In the genomic region with DNA sequence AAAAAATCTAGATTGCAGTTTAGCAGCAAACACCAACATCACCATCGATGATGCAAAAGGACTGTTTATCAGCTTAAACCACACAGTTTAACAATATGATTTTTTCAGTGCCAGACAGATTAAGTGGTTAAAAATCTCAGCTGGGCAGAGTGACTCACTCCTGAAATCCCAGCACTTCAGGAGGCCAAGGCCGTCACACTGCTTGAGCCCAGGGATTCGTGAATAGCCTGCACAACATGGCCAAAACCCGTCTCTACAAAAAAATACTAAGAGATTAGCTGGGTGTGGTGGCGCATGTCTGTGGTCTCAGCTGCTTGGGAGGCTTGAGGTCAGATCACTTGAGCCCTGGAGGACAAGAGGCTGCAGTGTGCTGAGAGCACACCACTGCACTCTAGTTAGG, we compare ENCODE assay signal across 12 cellular contexts. TPM values are rescaled to one million over a fixed set of nuclear protein-coding genes. Genes with fewer than 3 reads are reported as not detected.
DNase-seq lines count a peak whose midpoint lies in the region; ATAC-seq and TF ChIP-seq lines count a peak whose summit lies in the region.
"Had no signal": no experiment of that assay in that cellular context is flagged by ENCODE, and none has a peak within 500 bp of the region (broad histone marks: within the 10 kb centered on the region; RNA-seq: fewer than 3 reads in every experiment).

No MANE protein-coding gene starts in this region.

- H2AFZ ChIP-seq in GM23338 = no peak overlapping the region

- no peak for ATAC-seq in WTC11
- ATAC-seq in GM23338 = no peak
- no peak for ATAC-seq in GM19328 (IDR thresholded peaks at IDR 0.05; ENCODE audit: unreplicated experiment)
- ATAC-seq in HG03097 (IDR thresholded peaks at IDR 0.05; ENCODE audit: low FRiP score, unreplicated experiment) = no peak

- H3K4me1 ChIP-seq in A673 (ENCODE audit: insufficient read depth, low read length, poor library complexity, severe bottlenecking) (peaks cover 6% of the 10 kb centered on the region), GM23338 (ENCODE audit: insufficient read depth) (no peaks in the 10 kb centered on the region), esophagus muscularis mucosa (peaks cover 13 to 27% (median 21%) of the 10 kb centered on the region in 4 donors)

- H3K27ac Mint-ChIP-seq in WTC11 = peak overlapping the region; percentile 53; the same call in 1 of the 2 replicates
- no peak overlapping the region for H3K27ac Mint-ChIP-seq in GM23338
- H3K27ac Mint-ChIP-seq: activated T-helper 1 cell treated with anti-CD3 and anti-CD28 coated beads, Interleukin-12 subunit alpha, Interleukin-12 subunit beta, Interleukin-2, Interleukin-4 antibody, amounts not matched to agents 30 ng/mL and 10 ng/mL and 1 ng/mL, durations not matched to agents 14 hours and 24 hours and 36 hours had no signal

- H3K36me3 ChIP-seq in A673 (ENCODE audit: insufficient read depth, low read length, poor library complexity, severe bottlenecking) (peaks cover 98% of the 10 kb centered on the region), GM23338 (ENCODE audit: insufficient read depth) (peaks cover 98% of the 10 kb centered on the region), esophagus muscularis mucosa (peaks cover 90 to 96% (median 93%) of the 10 kb centered on the region in 4 donors)

- H3K27me3 ChIP-seq in A673 (replicated peaks; ENCODE audit: insufficient read depth, low read depth, low read length, poor library complexity) = no peaks in the 10 kb centered on the region
- no peaks in the 10 kb centered on the region for H3K27me3 ChIP-seq in GM23338 (ENCODE audit: insufficient read depth)
- H3K27me3 ChIP-seq in esophagus muscularis mucosa = no peaks in the 10 kb centered on the region
- H3K27me3 ChIP-seq: testis had no signal

- no peak overlapping the region for H3K4me2 ChIP-seq in GM23338

- CTCF ChIA-PET in A673 (lab: Charles Lee) (no interaction called here), WTC11 (lab: Charles Lee) (no interaction called here)

- H3K36me3 Mint-ChIP-seq in WTC11 (peaks cover 86% of the 10 kb centered on the region), GM23338 (ENCODE audit: low read depth) (peaks cover 93% of the 10 kb centered on the region)

- peaks cover 93% of the 10 kb centered on the region for H3K79me2 ChIP-seq in GM23338 (replicated peaks; ENCODE audit: insufficient read depth)

- no peaks in the 10 kb centered on the region for H3K27me3 Mint-ChIP-seq in WTC11 (ENCODE audit: low read depth)
- H3K27me3 Mint-ChIP-seq in GM23338 (ENCODE audit: insufficient read depth, low read depth, poor library complexity) = peaks cover 4% of the 10 kb centered on the region

- intact Hi-C loops in A673 (cut with micrococcal nuclease; ENCODE audit: unreplicated experiment) (loop anchor here (2.0 kb wide), 1 partner anchor 15 kb away; no protein-coding TSS in a partner anchor), esophagus muscularis mucosa (cut with DNase I) (no loop called here)

- H3K4me3 Mint-ChIP-seq in WTC11 = no peak overlapping the region
- no peak overlapping the region for H3K4me3 Mint-ChIP-seq in GM23338
- H3K4me3 Mint-ChIP-seq: activated T-helper 1 cell treated with anti-CD3 and anti-CD28 coated beads, Interleukin-12 subunit alpha, Interleukin-12 subunit beta, Interleukin-2, Interleukin-4 antibody, amounts not matched to agents 30 ng/mL and 10 ng/mL and 1 ng/mL, durations not matched to agents 14 hours and 24 hours and 36 hours had no signal

- H3K4me3 ChIP-seq in A673 (ENCODE audit: low read depth, low read length, poor library complexity, severe bottlenecking) (no peak overlapping the region), GM23338 (no peak overlapping the region), esophagus muscularis mucosa (no peak overlapping the region)
- H3K4me3 ChIP-seq: testis had no signal

- no peaks in the 10 kb centered on the region for H3K9me2 ChIP-seq in GM23338 (ENCODE audit: insufficient read depth)

- H3K27ac ChIP-seq in A673 (ENCODE audit: low read depth, low read length, poor library complexity, severe bottlenecking) (no peak overlapping the region), GM23338 (ENCODE audit: low read depth) (no peak overlapping the region), esophagus muscularis mucosa (replicated peaks in 1 of 4) (no peak overlapping the region)
- H3K27ac ChIP-seq: testis had no signal

- BruUV-seq in A673 (replicated peaks; lab: Mats Ljungman, UMichigan) = no TSS peak

- no peaks in the 10 kb centered on the region; the same call in 1 of the 2 replicates for H3F3A ChIP-seq in GM23338 (replicated peaks; ENCODE audit: low read depth)

- no peak for TF ChIP-seq EP300 in esophagus muscularis mucosa (IDR thresholded peaks at IDR 0.05)

- H3K9me3 Mint-ChIP-seq in WTC11 (no peaks in the 10 kb centered on the region), GM23338 (no peaks in the 10 kb centered on the region)
- H3K9me3 Mint-ChIP-seq: activated T-helper 1 cell treated with anti-CD3 and anti-CD28 coated beads, Interleukin-12 subunit alpha, Interleukin-12 subunit beta, Interleukin-2, Interleukin-4 antibody, amounts not matched to agents 30 ng/mL and 10 ng/mL and 1 ng/mL, durations not matched to agents 14 hours and 24 hours and 36 hours had no signal

- POLR2A ChIA-PET in A673 (lab: Charles Lee; ENCODE audit: low non-redundant PET) = interaction anchor here (0.6 kb wide), 1 partner anchor 1308 kb away, joined by 4 read pairs; no protein-coding TSS in a partner anchor
- POLR2A ChIA-PET in WTC11 (lab: Charles Lee) = no interaction called here

- peaks cover 35% of the 10 kb centered on the region for H4K20me1 ChIP-seq in GM23338 (replicated peaks; ENCODE audit: insufficient read depth)

- H3K4me1 Mint-ChIP-seq in WTC11 (no peaks in the 10 kb centered on the region), GM23338 (no peaks in the 10 kb centered on the region; the same call in 2 of the 3 replicates)

- 76% methylated on average over 5 of the region's 5 CpGs for whole genome bisulfite sequencing in esophagus muscularis mucosa

- TF ChIP-seq CTCF in A673 (conservative IDR thresholded peaks at IDR 0.05; ENCODE audit: low read depth, low read length) (no peak), WTC11 (IDR thresholded peaks at IDR 0.05) (no peak), GM23338 (conservative IDR thresholded peaks at IDR 0.05; ENCODE audit: low read depth in 2 of 2) (no peak), esophagus muscularis mucosa (IDR thresholded peaks at IDR 0.05) (no peak)

- no peak for TF ChIP-seq POLR2A in esophagus muscularis mucosa (IDR thresholded peaks at IDR 0.05; ENCODE audit: low read depth)

- H3K9me3 ChIP-seq in A673 (ENCODE audit: low read depth, low read length, poor library complexity, severe bottlenecking) (no peaks in the 10 kb centered on the region), esophagus muscularis mucosa (no peaks in the 10 kb centered on the region)
- H3K9me3 ChIP-seq: testis had no signal

- DNase-seq in A673 (ENCODE audit: low spot score) (peak; percentile 54), GM04504 (ENCODE audit: low read depth) (peak; percentile 89), WTC11 (ENCODE audit: low spot score) (no peak), foreskin melanocyte (peak; percentile 93), GM23338 (ENCODE audit: low spot score) (no peak), esophagus muscularis mucosa (ENCODE audit: extremely low spot score) (no peak)
- DNase-seq: NCI-H1436, SIG-M5, testis had no signal

TF ChIP-seq in WTC11, 78 proteins besides CTCF, POLR2A, EP300 and RAD21:
- TF ChIP-seq, protein P1, sequence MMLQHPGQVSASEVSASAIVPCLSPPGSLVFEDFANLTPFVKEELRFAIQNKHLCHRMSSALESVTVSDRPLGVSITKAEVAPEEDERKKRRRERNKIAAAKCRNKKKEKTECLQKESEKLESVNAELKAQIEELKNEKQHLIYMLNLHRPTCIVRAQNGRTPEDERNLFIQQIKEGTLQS (CRISPR knock-in tag; conservative IDR thresholded peaks at IDR 0.05) = no peak
- 0 out of 2 replicates have a peak, but pooled peaks have one; percentile 67 for TF ChIP-seq EMX1 (CRISPR knock-in tag; IDR thresholded peaks at IDR 0.05)
- TF ChIP-seq, protein P2, sequence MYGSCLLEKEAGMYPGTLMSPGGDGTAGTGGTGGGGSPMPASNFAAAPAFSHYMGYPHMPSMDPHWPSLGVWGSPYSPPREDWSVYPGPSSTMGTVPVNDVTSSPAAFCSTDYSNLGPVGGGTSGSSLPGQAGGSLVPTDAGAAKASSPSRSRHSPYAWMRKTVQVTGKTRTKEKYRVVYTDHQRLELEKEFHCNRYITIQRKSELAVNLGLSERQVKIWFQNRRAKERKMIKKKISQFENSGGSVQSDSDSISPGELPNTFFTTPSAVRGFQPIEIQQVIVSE (CRISPR knock-in tag; IDR thresholded peaks at IDR 0.05; ENCODE audit: borderline replicate concordance) = no peak

TF ChIP-seq in GM23338, 12 proteins besides CTCF, POLR2A, EP300 and RAD21 (continues in another document):
- TF ChIP-seq EZH2 (IDR thresholded peaks at IDR 0.05; ENCODE audit: low read depth, unreplicated experiment) (no peak), EZH2phosphoT487 (IDR thresholded peaks at IDR 0.05; ENCODE audit: unreplicated experiment) (no peak), ZNF114 (CRISPR knock-in tag; IDR thresholded peaks at IDR 0.05) (no peak), POLR2AphosphoS5 (IDR thresholded peaks at IDR 0.05; ENCODE audit: low read depth) (no peak), JUNB (IDR thresholded peaks at IDR 0.05; ENCODE audit: unreplicated experiment) (no peak), ZNF331 (CRISPR knock-in tag; IDR thresholded peaks at IDR 0.05; ENCODE audit: low read depth) (no peak)

RNA-seq across cellular contexts. Expression of a gene that starts 8.9 kb away (rescaled TPM):
- total RNA-seq in A673 (2021) = 106 and 108 TPM in 2 replicates
- total RNA-seq in WTC11 (2021) = 78.3 to 93.1 TPM (median 82.4 TPM) in 3 replicates
- 55.4 and 76.3 TPM in 2 replicates for total RNA-seq in GM23338 (2014; rRNA removed; shearing (Covaris generic))
- polyA plus RNA-seq in GM23338 (2016; fragmentation: Nextera tagmentation; extraction: Ambion mirVana) = 161 and 184 TPM in 2 replicates
- total RNA-seq in esophagus muscularis mucosa = 10 to 100 TPM; 46.5 to 68.9 (median 48.6) TPM

RNA-seq across cellular contexts. Expression of a gene that starts 9.2 kb away (rescaled TPM):
- total RNA-seq in A673 (2021) (111 and 118 TPM in 2 replicates), WTC11 (2021) (78.3 to 85.1 TPM (median 83.4 TPM) in 3 replicates), esophagus muscularis mucosa (10 to 100 TPM in 1 of 4 donors, 1 to 10 TPM in 3; 4.3 to 11.2 (median 6.3) TPM)
- total RNA-seq in GM23338 (2014; rRNA removed; shearing (Covaris generic)) = 85.2 and 98.0 TPM in 2 replicates
- polyA plus RNA-seq in GM23338 (2016; fragmentation: Nextera tagmentation; extraction: Ambion mirVana) = 47.3 and 55.2 TPM in 2 replicates

RNA-seq across cellular contexts. Expression of a gene that starts 17.1 kb away (rescaled TPM):
- 40.4 and 41.1 TPM in 2 replicates for total RNA-seq in A673 (2021)
- 24.3 to 28.4 TPM (median 25.7 TPM) in 3 replicates for total RNA-seq in WTC11 (2021)
- total RNA-seq in GM23338 (2014; rRNA removed; shearing (Covaris generic)) = 21.7 and 39.0 TPM in 2 replicates
- 23.9 and 24.8 TPM in 2 replicates for polyA plus RNA-seq in GM23338 (2016; fragmentation: Nextera tagmentation; extraction: Ambion mirVana)
- total RNA-seq in esophagus muscularis mucosa = 10 to 100 TPM; 12.1 to 19.1 (median 14.1) TPM

Comparison
In these comparisons a context has a peak if more than half of its experiments do, and no peak if none do; other contexts are left out.
1. DNase-seq: peak in A673 (single experiment), GM04504 (single experiment) and foreskin melanocyte (single experiment); none in WTC11 (single experiment), GM23338 (single experiment) and esophagus muscularis mucosa (single experiment).